In the genomic region with DNA sequence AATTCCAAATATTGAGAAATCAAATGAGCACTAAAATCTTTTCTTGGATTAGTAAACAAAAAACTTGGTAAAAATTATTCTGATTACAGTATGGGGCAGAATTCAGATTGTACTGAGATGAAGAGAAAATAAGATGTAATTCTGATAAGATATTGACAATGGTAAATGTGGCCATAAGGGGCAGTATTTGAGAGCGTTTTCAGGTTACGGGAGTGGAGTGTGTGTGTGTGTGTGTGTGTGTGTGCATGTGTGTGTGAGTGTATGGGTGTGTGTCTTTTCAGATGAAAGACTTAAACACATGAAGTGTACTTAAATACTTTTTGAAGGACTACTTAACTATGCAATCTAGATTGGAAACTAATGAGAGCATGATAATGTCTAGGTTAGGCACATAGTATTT, we compare ENCODE assay signal across 13 cellular contexts.
DNase-seq lines count a peak whose midpoint lies in the region; ATAC-seq and TF ChIP-seq lines count a peak whose summit lies in the region.
"Had no signal": no experiment of that assay in that cellular context is flagged by ENCODE, and none has a peak within 500 bp of the region (broad histone marks: within the 10 kb centered on the region; RNA-seq: fewer than 3 reads in every experiment).

No MANE protein-coding gene starts in this region.

- H3K27me3 Mint-ChIP-seq in stimulated activated naive CD8-positive, alpha-beta T cell treated with anti-CD3 and anti-CD28 coated beads, Interleukin-15, Interleukin-2, amounts not matched to agents 100 ng/mL and 50 ng/mL, for 24 hours = no peaks in the 10 kb centered on the region
- H3K27me3 Mint-ChIP-seq in endothelial cell (ENCODE audit: unreplicated experiment) (no peaks in the 10 kb centered on the region), progenitor cell of endocrine pancreas (no peaks in the 10 kb centered on the region)

- H3K9me3 Mint-ChIP-seq in stimulated activated naive CD8-positive, alpha-beta T cell treated with anti-CD3 and anti-CD28 coated beads, Interleukin-15, Interleukin-2, amounts not matched to agents 100 ng/mL and 50 ng/mL, for 24 hours = peaks cover 6% of the 10 kb centered on the region
- H3K9me3 Mint-ChIP-seq in endothelial cell (ENCODE audit: unreplicated experiment) (no peaks in the 10 kb centered on the region), progenitor cell of endocrine pancreas (ENCODE audit: low read depth) (no peaks in the 10 kb centered on the region)

- TF ChIP-seq CTCF in endothelial cell (IDR thresholded peaks at IDR 0.05; ENCODE audit: unreplicated experiment) (peak; percentile 30), progenitor cell of endocrine pancreas (IDR thresholded peaks at IDR 0.05; ENCODE audit: unreplicated experiment) (no peak)

- peaks cover 41% of the 10 kb centered on the region for H3K4me1 Mint-ChIP-seq in stimulated activated naive CD8-positive, alpha-beta T cell treated with anti-CD3 and anti-CD28 coated beads, Interleukin-15, Interleukin-2, amounts not matched to agents 100 ng/mL and 50 ng/mL, for 24 hours (ENCODE audit: low read depth)
- no peaks in the 10 kb centered on the region for H3K4me1 Mint-ChIP-seq in endothelial cell (ENCODE audit: unreplicated experiment)
- no peaks in the 10 kb centered on the region for H3K4me1 Mint-ChIP-seq in progenitor cell of endocrine pancreas (ENCODE audit: low read depth)

- peaks cover 4% of the 10 kb centered on the region for H3K36me3 Mint-ChIP-seq in stimulated activated naive CD8-positive, alpha-beta T cell treated with anti-CD3 and anti-CD28 coated beads, Interleukin-15, Interleukin-2, amounts not matched to agents 100 ng/mL and 50 ng/mL, for 24 hours (ENCODE audit: low read depth)
- H3K36me3 Mint-ChIP-seq in endothelial cell (ENCODE audit: low read depth, unreplicated experiment) (no peaks in the 10 kb centered on the region), progenitor cell of endocrine pancreas (ENCODE audit: insufficient read depth) (no peaks in the 10 kb centered on the region)

- ATAC-seq in stimulated activated naive CD8-positive, alpha-beta T cell treated with anti-CD3 and anti-CD28 coated beads, Interleukin-15, Interleukin-2, amounts not matched to agents 100 U/mL and 50 U/mL, for 24 hours = no peak
- ATAC-seq in GM18873 (IDR thresholded peaks at IDR 0.05; ENCODE audit: low FRiP score, unreplicated experiment) (no peak), esophagus mucosa (no peak)

- no peak for DNase-seq in stimulated activated naive CD8-positive, alpha-beta T cell treated with anti-CD3 and anti-CD28 coated beads, Interleukin-15, Interleukin-2, amounts not matched to agents 100 U/mL and 50 U/mL, for 24 hours
- DNase-seq in MV-4-11 (lab: John Stamatoyannopoulos, UW) (peak; percentile 22), endothelial cell (ENCODE audit: low spot score) (no peak), D341Med (ENCODE audit: low spot score) (no peak), progenitor cell of endocrine pancreas (ENCODE audit: low spot score, unreplicated experiment) (no peak)
- DNase-seq: DMS153; effector memory CD4-positive, alpha-beta T cell; NCI-H774; stimulated activated CD4-positive, alpha-beta T cell treated with anti-CD3 and anti-CD28 coated beads, Interleukin-4, amount 100 ng/mL, for 1 hour; testis had no signal

- H3K27ac Mint-ChIP-seq in stimulated activated naive CD8-positive, alpha-beta T cell treated with anti-CD3 and anti-CD28 coated beads, Interleukin-15, Interleukin-2, amounts not matched to agents 100 ng/mL and 50 ng/mL, for 24 hours = peak overlapping the region; percentile 21
- H3K27ac Mint-ChIP-seq in endothelial cell (ENCODE audit: unreplicated experiment) (no peak overlapping the region), progenitor cell of endocrine pancreas (no peak overlapping the region)

- no peak overlapping the region for H3K4me3 Mint-ChIP-seq in stimulated activated naive CD8-positive, alpha-beta T cell treated with anti-CD3 and anti-CD28 coated beads, Interleukin-15, Interleukin-2, amounts not matched to agents 100 ng/mL and 50 ng/mL, for 24 hours
- no peak overlapping the region for H3K4me3 Mint-ChIP-seq in endothelial cell (ENCODE audit: unreplicated experiment)
- no peak overlapping the region for H3K4me3 Mint-ChIP-seq in progenitor cell of endocrine pancreas (ENCODE audit: low read depth)
